ENCODE assay signal across 15 cellular contexts in genomic region chr1:214364335-214364734, GRCh38.
DNase-seq lines count a peak whose midpoint lies in the region; ATAC-seq and TF ChIP-seq lines count a peak whose summit lies in the region.
"Had no signal": no experiment of that assay in that cellular context is flagged by ENCODE, and none has a peak within 500 bp of the region (broad histone marks: within the 10 kb centered on the region; RNA-seq: fewer than 3 reads in every experiment).

No MANE protein-coding gene starts in this region.

- intact Hi-C loops in left ventricle myocardium superior (cut with micrococcal nuclease) (no loop called here), gastrocnemius medialis (cut with DNase I; ENCODE audit: low total_unique reads) (loop anchor here (5.0 kb wide), 1 partner anchor 73 kb away; no protein-coding TSS in a partner anchor), stomach (cut with DNase I; ENCODE audit: low total_unique reads) (no loop called here)

- no peak for TF ChIP-seq CTCF in cardiac fibroblast (IDR thresholded peaks at IDR 0.05; ENCODE audit: low read depth, low read length)
- no peak for TF ChIP-seq CTCF in gastrocnemius medialis (IDR thresholded peaks at IDR 0.05 in 4 of 5, conservative IDR thresholded peaks at IDR 0.05 in 1 of 5)
- no peak for TF ChIP-seq CTCF in stomach (IDR thresholded peaks at IDR 0.05)

- no peaks in the 10 kb centered on the region for H3K27me3 ChIP-seq in gastrocnemius medialis
- H3K27me3 ChIP-seq in stomach = no peaks in the 10 kb centered on the region
- H3K27me3 ChIP-seq: left lung, SJCRH30 had no signal

- TF ChIP-seq POLR2A in gastrocnemius medialis (IDR thresholded peaks at IDR 0.05) = no peak
- TF ChIP-seq POLR2A in stomach (IDR thresholded peaks at IDR 0.05) = no peak

- no peak overlapping the region for H3K4me3 ChIP-seq in cardiac fibroblast (replicated peaks in 1 of 2; ENCODE audit: low read depth in 2 of 2, low read length in 2 of 2)
- H3K4me3 ChIP-seq in gastrocnemius medialis = no peak overlapping the region
- H3K4me3 ChIP-seq in stomach = no peak overlapping the region
- H3K4me3 ChIP-seq: HAP-1, left lung, SJCRH30 had no signal

- ATAC-seq in left ventricle myocardium superior (peak; percentile 67), gastrocnemius medialis (peak in 1 of 2 donors; percentile 22), HG02678 (IDR thresholded peaks at IDR 0.05; ENCODE audit: unreplicated experiment) (no peak)
- ATAC-seq: activated CD4-positive, CD25-positive, alpha-beta regulatory T cell treated with anti-CD3 and anti-CD28 coated beads, Interleukin-2, amount 50 U/mL, for 24 hours; left lung had no signal

- peak; percentile 80 for DNase-seq in GM03348 (ENCODE audit: low spot score)
- peak; percentile 60 to 70 for DNase-seq in cardiac fibroblast (ENCODE audit: low read depth in 2 of 2)
- peak; percentile 71 for DNase-seq in left ventricle myocardium superior
- peak; percentile 23 to 46 for DNase-seq in gastrocnemius medialis
- no peak for DNase-seq in 8988T
- DNase-seq in stomach = no peak
- DNase-seq: BE2C; effector memory CD4-positive, alpha-beta T cell; left lung; NCI-H526 treated with DMSO at 0.1 percent for 48 hours; SJCRH30; stimulated activated CD4-positive, alpha-beta T cell treated with anti-CD3 and anti-CD28 coated beads, Interleukin-2, amount 100 ng/mL, for 48 hours had no signal

- H3K9me3 ChIP-seq in gastrocnemius medialis (no peaks in the 10 kb centered on the region), stomach (no peaks in the 10 kb centered on the region)
- H3K9me3 ChIP-seq: BE2C, HAP-1, left lung, SJCRH30 had no signal

- in situ Hi-C loops in gastrocnemius medialis (cut with MboI; ENCODE audit: low sequenced_read_pairs in 4 of 4) = no loop called here

- H3K4me1 ChIP-seq in gastrocnemius medialis (peaks cover 40 to 57% of the 10 kb centered on the region in 2 donors), stomach (no peaks in the 10 kb centered on the region)
- H3K4me1 ChIP-seq: BE2C, HAP-1, left lung, SJCRH30 had no signal

- 72 to 90% (median 88%) methylated on average over 11 of the region's 11 CpGs for WGBS in stomach, 5 donors

- H3K36me3 ChIP-seq in gastrocnemius medialis = peaks cover 0 to 14% of the 10 kb centered on the region in 2 donors
- peaks cover 16 to 81% (median 73%) of the 10 kb centered on the region in 4 donors for H3K36me3 ChIP-seq in stomach
- H3K36me3 ChIP-seq: BE2C had no signal

- no peak for TF ChIP-seq EP300 in stomach (IDR thresholded peaks at IDR 0.05)

- peak overlapping the region; percentile 87 to 97 (median 91) for H3K27ac ChIP-seq in gastrocnemius medialis
- no peak overlapping the region for H3K27ac ChIP-seq in stomach
- H3K27ac ChIP-seq: left lung, SJCRH30 had no signal

Comparison
In these comparisons a context has a peak if more than half of its experiments do, and no peak if none do; other contexts are left out.
1. DNase-seq: peak in GM03348 (single experiment), cardiac fibroblast (2 of 2), left ventricle myocardium superior (single experiment) and gastrocnemius medialis (2 of 2); none in 8988T (single experiment) and stomach (single experiment).
2. H3K27ac ChIP-seq: peak in gastrocnemius medialis (4 of 4); none in stomach (0 of 5).